ENCODE assay signal across 12 cellular contexts in the genomic region with DNA sequence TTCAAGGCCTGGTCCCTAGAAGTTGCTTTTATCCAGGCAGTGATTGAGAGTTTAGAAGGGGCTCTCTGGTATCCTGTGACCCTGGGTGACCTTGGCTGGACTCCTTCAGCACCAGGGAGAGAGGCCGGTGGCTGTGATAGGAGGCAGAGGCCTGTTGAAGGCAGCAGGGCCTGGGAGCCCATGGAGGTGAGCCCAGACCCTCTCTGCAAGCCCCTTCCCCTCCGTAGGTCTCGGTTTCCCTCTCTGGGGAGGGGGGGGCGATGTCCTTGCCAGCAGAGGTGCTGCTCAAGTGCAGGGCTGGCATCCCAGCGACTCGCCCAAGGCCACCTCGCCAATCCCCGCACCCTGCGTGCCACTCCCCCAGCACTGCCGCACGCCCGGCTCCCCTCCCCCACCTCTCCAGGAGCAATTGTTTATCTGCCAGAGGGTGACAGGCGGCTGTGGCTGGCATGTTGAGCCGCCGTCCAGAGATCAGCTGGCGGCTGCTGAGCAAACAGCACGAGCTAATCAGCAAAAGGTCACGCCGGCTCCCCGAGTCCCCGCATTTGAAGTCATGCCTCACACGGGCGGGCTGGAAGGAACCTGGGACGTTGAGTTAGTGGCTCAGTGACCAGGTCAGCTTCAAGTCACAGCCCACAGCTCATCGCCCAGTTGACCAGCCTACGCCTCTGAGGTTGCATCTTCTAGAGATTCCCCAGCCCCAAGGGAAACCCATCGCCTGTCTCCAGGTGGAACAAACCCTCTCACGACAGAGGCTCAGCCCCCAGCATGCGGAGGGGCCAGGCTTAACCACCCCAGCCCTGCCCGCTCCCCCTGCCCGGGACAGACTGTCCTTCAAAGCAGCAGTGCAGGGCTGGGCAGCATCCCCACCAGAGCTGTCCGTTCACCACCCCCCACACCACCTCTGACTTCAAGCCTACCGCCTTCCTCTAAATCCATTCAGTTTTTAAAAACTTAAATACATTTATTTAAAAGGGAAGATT. TPM values are rescaled to one million over a fixed set of nuclear protein-coding genes. Genes with fewer than 3 reads are reported as not detected.
A peak's percentile ranks its signal among the peaks of the same experiment; 100 is the strongest.
DNase-seq lines count a peak whose midpoint lies in the region; ATAC-seq, FAIRE-seq and TF ChIP-seq lines count a peak whose summit lies in the region.
"Had no signal": no experiment of that assay in that cellular context is flagged by ENCODE, and none has a peak within 500 bp of the region (broad histone marks: within the 10 kb centered on the region; RNA-seq: fewer than 3 reads in every experiment).

No MANE protein-coding gene starts in this region.

- H3K4me3 ChIP-seq in BE2C (ENCODE audit: low read depth, low read length) (peak overlapping the region; percentile 19), SJCRH30 (no peak overlapping the region), kidney (ENCODE audit: low read length in 2 of 2) (no peak overlapping the region)

- peak; percentile 82 for DNase-seq in BE2C
- DNase-seq in NCI-H1092 (lab: John Stamatoyannopoulos, UW), result peak; percentile 56
- DNase-seq in SJCRH30, result peak; percentile 53 to 56
- peak; percentile 63 for DNase-seq in kidney
- no peak for DNase-seq in amygdala (lab: John Stamatoyannopoulos, UW)
- DNase-seq in activated CD8-positive, alpha-beta memory T cell treated with anti-CD3 and anti-CD28 coated beads, Interleukin-2, amount 50 U/mL, for 48 hours, result no peak
- DNase-seq: foreskin keratinocyte; stimulated activated CD4-positive, alpha-beta T cell treated with anti-CD3 and anti-CD28 coated beads, Interleukin-15, amount 100 ng/mL, for 24 hours; stimulated activated naive CD4-positive, alpha-beta T cell had no signal

- FAIRE-seq in kidney (lab: Jason Lieb, UNC), result no peak

- no peak overlapping the region for H3K9ac ChIP-seq in kidney (ENCODE audit: low read length in 2 of 2)

- H3K36me3 ChIP-seq in BE2C, result no peaks in the 10 kb centered on the region
- H3K36me3 ChIP-seq in SJCRH30, result no peaks in the 10 kb centered on the region
- H3K36me3 ChIP-seq in kidney (ENCODE audit: control insufficient read depth in 1 of 2, insufficient read depth in 2 of 2, low read length in 2 of 2), result no peaks in the 10 kb centered on the region

- intact Hi-C loops in kidney (cut with DNase I), result no loop called here

- ATAC-seq in HG03432 (IDR thresholded peaks at IDR 0.05; ENCODE audit: unreplicated experiment) (no peak), GM19035 (IDR thresholded peaks at IDR 0.05; ENCODE audit: unreplicated experiment) (no peak)
- ATAC-seq: foreskin keratinocyte had no signal

- H3K4me1 ChIP-seq in BE2C, result peaks cover 41% of the 10 kb centered on the region
- peaks cover 10% of the 10 kb centered on the region; the same call in 1 of the 2 replicates for H3K4me1 ChIP-seq in SJCRH30
- H3K4me1 ChIP-seq in kidney (ENCODE audit: control insufficient read depth in 1 of 2, insufficient read depth in 1 of 2, low read depth in 1 of 2, low read length in 2 of 2), result peaks cover 0 to 8% of the 10 kb centered on the region in 2 donors
- H3K4me1 ChIP-seq: foreskin keratinocyte had no signal

- TF ChIP-seq CTCF in BE2C (IDR thresholded peaks at IDR 0.05; ENCODE audit: low read depth, low read length) (no peak), kidney (IDR thresholded peaks at IDR 0.05; ENCODE audit: borderline replicate concordance, extremely low read depth, insufficient read depth) (no peak)

- no peaks in the 10 kb centered on the region for H3K27me3 ChIP-seq in BE2C
- H3K27me3 ChIP-seq in SJCRH30, result no peaks in the 10 kb centered on the region

- no peak overlapping the region for H3K27ac ChIP-seq in SJCRH30
- no peak overlapping the region for H3K27ac ChIP-seq in kidney (ENCODE audit: low read depth in 2 of 2, low read length in 2 of 2)
- H3K27ac ChIP-seq: foreskin keratinocyte had no signal

- H3K9me3 ChIP-seq in BE2C (no peaks in the 10 kb centered on the region), SJCRH30 (replicated peaks) (no peaks in the 10 kb centered on the region), kidney (ENCODE audit: control insufficient read depth in 1 of 2, low read length in 2 of 2) (peaks cover 0 to 7% of the 10 kb centered on the region in 2 donors)

RNA-seq across cellular contexts. Expression of gene ELFN1, which starts 43.7 kb away (rescaled TPM):
- polyA plus RNA-seq in BE2C (2012; ENCODE audit: insufficient read depth, insufficient read length, low read depth), result 0.23 TPM
- 1.3 and 1.7 TPM in 2 replicates for total RNA-seq in SJCRH30 (2014; rRNA removed; shearing (Covaris generic))
- 3.8 TPM for total RNA-seq in kidney
- 3.5 TPM for polyA plus RNA-seq in kidney (ENCODE audit: insufficient read depth, low read depth, low replicate concordance)
- total RNA-seq: foreskin keratinocyte, OCI-LY7 had no signal

Comparison
In these comparisons a context has a peak if more than half of its experiments do, and no peak if none do; other contexts are left out.
1. DNase-seq: peak in BE2C (single experiment), NCI-H1092 (single experiment), SJCRH30 (2 of 2) and kidney (single experiment); none in amygdala (0 of 56) and activated CD8-positive, alpha-beta memory T cell treated with anti-CD3 and anti-CD28 coated beads, Interleukin-2, amount 50 U/mL, for 48 hours (single experiment).